1 cellular context compared by ENCODE assay signal in genomic region chr16:57810197-57811024, GRCh38.
TF ChIP-seq lines count a peak whose summit lies in the region.

No MANE protein-coding gene starts in this region.

TF ChIP-seq in HepG2, 621 proteins besides CTCF, POLR2A, EP300 and RAD21 (continued from another document and continues in another):
- TF ChIP-seq, protein P1, sequence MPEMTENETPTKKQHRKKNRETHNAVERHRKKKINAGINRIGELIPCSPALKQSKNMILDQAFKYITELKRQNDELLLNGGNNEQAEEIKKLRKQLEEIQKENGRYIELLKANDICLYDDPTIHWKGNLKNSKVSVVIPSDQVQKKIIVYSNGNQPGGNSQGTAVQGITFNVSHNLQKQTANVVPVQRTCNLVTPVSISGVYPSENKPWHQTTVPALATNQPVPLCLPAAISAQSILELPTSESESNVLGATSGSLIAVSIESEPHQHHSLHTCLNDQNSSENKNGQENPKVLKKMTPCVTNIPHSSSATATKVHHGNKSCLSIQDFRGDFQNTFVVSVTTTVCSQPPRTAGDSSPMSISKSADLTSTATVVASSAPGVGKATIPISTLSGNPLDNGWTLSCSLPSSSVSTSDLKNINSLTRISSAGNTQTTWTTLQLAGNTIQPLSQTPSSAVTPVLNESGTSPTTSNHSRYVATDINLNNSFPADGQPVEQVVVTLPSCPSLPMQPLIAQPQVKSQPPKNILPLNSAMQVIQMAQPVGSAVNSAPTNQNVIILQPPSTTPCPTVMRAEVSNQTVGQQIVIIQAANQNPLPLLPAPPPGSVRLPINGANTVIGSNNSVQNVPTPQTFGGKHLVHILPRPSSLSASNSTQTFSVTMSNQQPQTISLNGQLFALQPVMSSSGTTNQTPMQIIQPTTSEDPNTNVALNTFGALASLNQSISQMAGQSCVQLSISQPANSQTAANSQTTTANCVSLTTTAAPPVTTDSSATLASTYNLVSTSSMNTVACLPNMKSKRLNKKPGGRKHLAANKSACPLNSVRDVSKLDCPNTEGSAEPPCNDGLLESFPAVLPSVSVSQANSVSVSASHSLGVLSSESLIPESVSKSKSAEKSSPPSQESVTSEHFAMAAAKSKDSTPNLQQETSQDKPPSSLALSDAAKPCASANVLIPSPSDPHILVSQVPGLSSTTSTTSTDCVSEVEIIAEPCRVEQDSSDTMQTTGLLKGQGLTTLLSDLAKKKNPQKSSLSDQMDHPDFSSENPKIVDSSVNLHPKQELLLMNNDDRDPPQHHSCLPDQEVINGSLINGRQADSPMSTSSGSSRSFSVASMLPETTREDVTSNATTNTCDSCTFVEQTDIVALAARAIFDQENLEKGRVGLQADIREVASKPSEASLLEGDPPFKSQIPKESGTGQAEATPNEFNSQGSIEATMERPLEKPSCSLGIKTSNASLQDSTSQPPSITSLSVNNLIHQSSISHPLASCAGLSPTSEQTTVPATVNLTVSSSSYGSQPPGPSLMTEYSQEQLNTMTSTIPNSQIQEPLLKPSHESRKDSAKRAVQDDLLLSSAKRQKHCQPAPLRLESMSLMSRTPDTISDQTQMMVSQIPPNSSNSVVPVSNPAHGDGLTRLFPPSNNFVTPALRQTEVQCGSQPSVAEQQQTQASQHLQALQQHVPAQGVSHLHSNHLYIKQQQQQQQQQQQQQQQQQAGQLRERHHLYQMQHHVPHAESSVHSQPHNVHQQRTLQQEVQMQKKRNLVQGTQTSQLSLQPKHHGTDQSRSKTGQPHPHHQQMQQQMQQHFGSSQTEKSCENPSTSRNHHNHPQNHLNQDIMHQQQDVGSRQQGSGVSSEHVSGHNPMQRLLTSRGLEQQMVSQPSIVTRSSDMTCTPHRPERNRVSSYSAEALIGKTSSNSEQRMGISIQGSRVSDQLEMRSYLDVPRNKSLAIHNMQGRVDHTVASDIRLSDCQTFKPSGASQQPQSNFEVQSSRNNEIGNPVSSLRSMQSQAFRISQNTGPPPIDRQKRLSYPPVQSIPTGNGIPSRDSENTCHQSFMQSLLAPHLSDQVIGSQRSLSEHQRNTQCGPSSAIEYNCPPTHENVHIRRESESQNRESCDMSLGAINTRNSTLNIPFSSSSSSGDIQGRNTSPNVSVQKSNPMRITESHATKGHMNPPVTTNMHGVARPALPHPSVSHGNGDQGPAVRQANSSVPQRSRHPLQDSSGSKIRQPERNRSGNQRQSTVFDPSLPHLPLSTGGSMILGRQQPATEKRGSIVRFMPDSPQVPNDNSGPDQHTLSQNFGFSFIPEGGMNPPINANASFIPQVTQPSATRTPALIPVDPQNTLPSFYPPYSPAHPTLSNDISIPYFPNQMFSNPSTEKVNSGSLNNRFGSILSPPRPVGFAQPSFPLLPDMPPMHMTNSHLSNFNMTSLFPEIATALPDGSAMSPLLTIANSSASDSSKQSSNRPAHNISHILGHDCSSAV (CRISPR knock-in tag; IDR thresholded peaks at IDR 0.05; ENCODE audit: borderline replicate concordance): no peak
- peak; percentile 92; the same call in 1 of the 2 replicates for TF ChIP-seq CCDC6 (CRISPR knock-in tag; IDR thresholded peaks at IDR 0.05)
- peak; percentile 51; the same call in 1 of the 2 replicates for TF ChIP-seq ZNF335 (CRISPR knock-in tag; IDR thresholded peaks at IDR 0.05)
- peak; percentile 93 for TF ChIP-seq HDAC1 (CRISPR knock-in tag; IDR thresholded peaks at IDR 0.05)
- 0 out of 2 replicates have a peak, but pooled peaks have one; percentile 15 for TF ChIP-seq ZHX1 (CRISPR knock-in tag; IDR thresholded peaks at IDR 0.05; ENCODE audit: low read depth)
- TF ChIP-seq MATR3 (CRISPR knock-in tag; IDR thresholded peaks at IDR 0.05): no peak
- TF ChIP-seq ATF7-NPFF (CRISPR knock-in tag; IDR thresholded peaks at IDR 0.05; ENCODE audit: low read depth): peak; percentile 92
- TF ChIP-seq ATF3 (CRISPR knock-in tag; IDR thresholded peaks at IDR 0.05): peak; percentile 95
- TF ChIP-seq, protein P2, sequence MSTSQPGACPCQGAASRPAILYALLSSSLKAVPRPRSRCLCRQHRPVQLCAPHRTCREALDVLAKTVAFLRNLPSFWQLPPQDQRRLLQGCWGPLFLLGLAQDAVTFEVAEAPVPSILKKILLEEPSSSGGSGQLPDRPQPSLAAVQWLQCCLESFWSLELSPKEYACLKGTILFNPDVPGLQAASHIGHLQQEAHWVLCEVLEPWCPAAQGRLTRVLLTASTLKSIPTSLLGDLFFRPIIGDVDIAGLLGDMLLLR (CRISPR knock-in tag; IDR thresholded peaks at IDR 0.05): no peak
- TF ChIP-seq ZNF33A (CRISPR knock-in tag; IDR thresholded peaks at IDR 0.05; ENCODE audit: borderline replicate concordance): no peak
- TF ChIP-seq SCMH1 (CRISPR knock-in tag; IDR thresholded peaks at IDR 0.05; ENCODE audit: borderline replicate concordance): no peak
- TF ChIP-seq NR1H2 (CRISPR knock-in tag; IDR thresholded peaks at IDR 0.05; ENCODE audit: borderline replicate concordance, low read depth): no peak
- no peak for TF ChIP-seq HNRNPL (IDR thresholded peaks at IDR 0.05; ENCODE audit: low read depth, low read length)
- TF ChIP-seq NR3C1 (CRISPR knock-in tag; IDR thresholded peaks at IDR 0.05): no peak
- peak; percentile 87 for TF ChIP-seq ZNF761 (CRISPR knock-in tag; conservative IDR thresholded peaks at IDR 0.05)
- no peak for TF ChIP-seq ZFP36 (IDR thresholded peaks at IDR 0.05; ENCODE audit: borderline replicate concordance, low read depth, low read length, partially characterized antibody)
- TF ChIP-seq SP1 (IDR thresholded peaks at IDR 0.05): no peak
- no peak; the same call in 1 of the 2 replicates for TF ChIP-seq SP1 (CRISPR knock-in tag; IDR thresholded peaks at IDR 0.05)
- no peak for TF ChIP-seq ZSCAN22 (CRISPR knock-in tag; IDR thresholded peaks at IDR 0.05)
- no peak for TF ChIP-seq ZNF136 (CRISPR knock-in tag; IDR thresholded peaks at IDR 0.05; ENCODE audit: low read depth)
- no peak for TF ChIP-seq ZNF512B (CRISPR knock-in tag; IDR thresholded peaks at IDR 0.05; ENCODE audit: borderline replicate concordance)
- TF ChIP-seq, protein P3, sequence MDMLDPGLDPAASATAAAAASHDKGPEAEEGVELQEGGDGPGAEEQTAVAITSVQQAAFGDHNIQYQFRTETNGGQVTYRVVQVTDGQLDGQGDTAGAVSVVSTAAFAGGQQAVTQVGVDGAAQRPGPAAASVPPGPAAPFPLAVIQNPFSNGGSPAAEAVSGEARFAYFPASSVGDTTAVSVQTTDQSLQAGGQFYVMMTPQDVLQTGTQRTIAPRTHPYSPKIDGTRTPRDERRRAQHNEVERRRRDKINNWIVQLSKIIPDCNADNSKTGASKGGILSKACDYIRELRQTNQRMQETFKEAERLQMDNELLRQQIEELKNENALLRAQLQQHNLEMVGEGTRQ (IDR thresholded peaks at IDR 0.05; ENCODE audit: low read depth, low read length): no peak
- TF ChIP-seq, protein P3 (CRISPR knock-in tag; IDR thresholded peaks at IDR 0.05; ENCODE audit: borderline replicate concordance): no peak
- peak; percentile 79 for TF ChIP-seq TBX3 (IDR thresholded peaks at IDR 0.05; ENCODE audit: borderline replicate concordance)
- no peak for TF ChIP-seq EHMT2 (IDR thresholded peaks at IDR 0.05; ENCODE audit: borderline replicate concordance, low read depth, low read length)
- no peak for TF ChIP-seq ZNF10 (CRISPR knock-in tag; IDR thresholded peaks at IDR 0.05; ENCODE audit: borderline replicate concordance, low read depth)
- peak; percentile 35; the same call in 1 of the 2 replicates for TF ChIP-seq MXD1 (CRISPR knock-in tag; IDR thresholded peaks at IDR 0.05)
- TF ChIP-seq MAFF (IDR thresholded peaks at IDR 0.05; ENCODE audit: low read depth, low read length): peak; percentile 93
- no peak for TF ChIP-seq HNRNPK (IDR thresholded peaks at IDR 0.05; ENCODE audit: low read depth, low read length, poor library complexity, severe bottlenecking)
- 0 out of 2 replicates have a peak, but pooled peaks have one; percentile 43 for TF ChIP-seq NR2F2 (IDR thresholded peaks at IDR 0.05; ENCODE audit: borderline replicate concordance, low read depth)
- no peak for TF ChIP-seq ZFP41 (CRISPR knock-in tag; IDR thresholded peaks at IDR 0.05; ENCODE audit: borderline replicate concordance)
- no peak for TF ChIP-seq ZNF382 (CRISPR knock-in tag; IDR thresholded peaks at IDR 0.05; ENCODE audit: borderline replicate concordance)
- TF ChIP-seq ZNF841 (CRISPR knock-in tag; IDR thresholded peaks at IDR 0.05; ENCODE audit: borderline replicate concordance): no peak
- peak; percentile 49; the same call in 1 of the 2 replicates for TF ChIP-seq ZNF503 (CRISPR knock-in tag; IDR thresholded peaks at IDR 0.05)
